Comparison of ENCODE assay signal across 2 cellular contexts in genomic region chr2:36748166-36748565, GRCh38.
TF ChIP-seq lines count a peak whose summit lies in the region.

No MANE protein-coding gene starts in this region.

TF ChIP-seq in IMR-90, 13 proteins besides CTCF, POLR2A, EP300 and RAD21 (continued from another document):
- TF ChIP-seq CEBPB (IDR thresholded peaks at IDR 0.05; ENCODE audit: low read depth, low read length): no peak
- no peak for TF ChIP-seq RCOR1 (IDR thresholded peaks at IDR 0.05; ENCODE audit: insufficient replicate concordance, low read length)
- no peak for TF ChIP-seq NFE2L2 (IDR thresholded peaks at IDR 0.05; ENCODE audit: low read depth, low read length)
- no peak for TF ChIP-seq BHLHE40 (IDR thresholded peaks at IDR 0.05; ENCODE audit: low read depth, low read length)
- no peak for TF ChIP-seq RFX5 (IDR thresholded peaks at IDR 0.05; ENCODE audit: low read depth, low read length)
- TF ChIP-seq SMC3 (IDR thresholded peaks at IDR 0.05; ENCODE audit: low read depth, low read length): no peak
- no peak for TF ChIP-seq CHD1 (IDR thresholded peaks at IDR 0.05; ENCODE audit: low read depth, low read length)
- TF ChIP-seq MXI1 (IDR thresholded peaks at IDR 0.05; ENCODE audit: borderline replicate concordance, low read depth, low read length): no peak
- TF ChIP-seq MAFK (IDR thresholded peaks at IDR 0.05; ENCODE audit: low read depth, low read length): no peak
- no peak for TF ChIP-seq ELK1 (IDR thresholded peaks at IDR 0.05; ENCODE audit: borderline replicate concordance, low read depth, low read length)
- TF ChIP-seq MAZ (IDR thresholded peaks at IDR 0.05; ENCODE audit: borderline replicate concordance, low read depth, low read length): no peak

TF ChIP-seq in WTC11, 78 proteins besides CTCF, POLR2A, EP300 and RAD21 (continued from another document):
- TF ChIP-seq PRDM15 (CRISPR knock-in tag; IDR thresholded peaks at IDR 0.05): no peak
- TF ChIP-seq CREM (CRISPR knock-in tag; IDR thresholded peaks at IDR 0.05): no peak
- no peak for TF ChIP-seq IRF1 (CRISPR knock-in tag; IDR thresholded peaks at IDR 0.05)
- no peak for TF ChIP-seq TP53 (CRISPR knock-in tag; IDR thresholded peaks at IDR 0.05)
- TF ChIP-seq ZNF219 (CRISPR knock-in tag; IDR thresholded peaks at IDR 0.05; ENCODE audit: borderline replicate concordance): no peak
- no peak for TF ChIP-seq ATF6 (CRISPR knock-in tag; IDR thresholded peaks at IDR 0.05)
- no peak for TF ChIP-seq GABPB1 (CRISPR knock-in tag; IDR thresholded peaks at IDR 0.05)
- no peak for TF ChIP-seq TCF7 (CRISPR knock-in tag; IDR thresholded peaks at IDR 0.05; ENCODE audit: low read depth)
- no peak for TF ChIP-seq SMAD4 (CRISPR knock-in tag; IDR thresholded peaks at IDR 0.05)
- TF ChIP-seq NR1H2 (CRISPR knock-in tag; IDR thresholded peaks at IDR 0.05): no peak
- TF ChIP-seq CDX4 (CRISPR knock-in tag; IDR thresholded peaks at IDR 0.05; ENCODE audit: borderline replicate concordance): no peak
- TF ChIP-seq ESRRA (CRISPR knock-in tag; IDR thresholded peaks at IDR 0.05; ENCODE audit: borderline replicate concordance): no peak
- no peak for TF ChIP-seq USF2 (CRISPR knock-in tag; IDR thresholded peaks at IDR 0.05)
